8 cellular contexts compared by ENCODE assay signal in the genomic region with DNA sequence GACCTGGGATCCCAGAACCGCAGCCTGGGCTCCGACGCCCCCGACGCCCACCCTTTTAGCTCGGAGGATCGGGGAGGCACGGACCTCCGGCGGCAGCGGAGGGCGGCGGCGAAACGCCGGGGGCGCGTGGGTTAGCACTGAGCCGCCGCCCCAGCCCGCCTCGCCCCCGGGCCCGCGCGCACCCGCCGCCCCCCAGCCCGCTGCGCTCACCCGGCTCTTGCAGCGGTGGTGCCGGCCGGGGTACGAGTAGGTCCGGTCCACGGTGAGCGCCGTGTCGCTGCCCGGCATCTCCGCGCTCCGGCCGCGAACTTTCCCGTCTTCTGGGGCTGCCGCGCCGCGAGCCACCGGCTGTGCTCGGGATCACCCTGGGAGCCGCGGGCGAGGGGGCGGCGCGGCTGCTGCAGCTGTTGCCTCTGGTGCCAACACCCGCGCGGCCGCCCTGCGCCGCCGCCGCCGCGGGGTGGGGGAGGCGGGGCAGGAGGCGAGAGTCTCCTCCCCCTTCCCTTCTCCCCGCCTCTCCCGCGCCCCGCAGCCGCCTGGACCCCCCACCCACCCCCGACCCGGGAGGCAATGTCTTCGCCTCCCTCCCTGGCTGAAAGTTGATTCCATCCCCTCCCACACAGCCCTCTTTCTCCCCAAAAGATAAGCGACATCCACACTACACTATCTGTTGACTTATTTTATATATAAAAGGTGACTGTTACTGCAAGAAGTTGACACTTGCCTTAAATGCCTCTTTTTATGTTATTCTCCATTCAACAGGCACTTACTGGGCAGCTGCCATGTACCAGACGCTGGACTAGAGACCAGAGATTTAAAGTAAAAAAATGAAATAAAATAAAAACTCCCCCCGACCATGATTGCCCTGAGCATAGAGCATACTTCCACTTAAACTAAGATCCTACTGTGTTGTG. TPM values are rescaled to one million over a fixed set of nuclear protein-coding genes. Genes with fewer than 3 reads are reported as not detected.
DNase-seq lines count a peak whose midpoint lies in the region; ATAC-seq and TF ChIP-seq lines count a peak whose summit lies in the region.

A gene with protein sequence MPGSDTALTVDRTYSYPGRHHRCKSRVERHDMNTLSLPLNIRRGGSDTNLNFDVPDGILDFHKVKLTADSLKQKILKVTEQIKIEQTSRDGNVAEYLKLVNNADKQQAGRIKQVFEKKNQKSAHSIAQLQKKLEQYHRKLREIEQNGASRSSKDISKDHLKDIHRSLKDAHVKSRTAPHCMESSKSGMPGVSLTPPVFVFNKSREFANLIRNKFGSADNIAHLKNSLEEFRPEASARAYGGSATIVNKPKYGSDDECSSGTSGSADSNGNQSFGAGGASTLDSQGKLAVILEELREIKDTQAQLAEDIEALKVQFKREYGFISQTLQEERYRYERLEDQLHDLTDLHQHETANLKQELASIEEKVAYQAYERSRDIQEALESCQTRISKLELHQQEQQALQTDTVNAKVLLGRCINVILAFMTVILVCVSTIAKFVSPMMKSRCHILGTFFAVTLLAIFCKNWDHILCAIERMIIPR (minus strand): TSS at position 415 of the 914 bp plus-strand sequence. CDS start 127 bp downstream, at position 288.

- intact Hi-C loops in natural killer cell (cut with micrococcal nuclease) = no loop called here
- intact Hi-C loops in uterus (cut with DNase I; ENCODE audit: low total_unique reads) = loop anchor here (5.0 kb wide), 1 partner anchor 57 kb away; no protein-coding TSS in a partner anchor

- no peaks in the 10 kb centered on the region for H3K9me3 Mint-ChIP-seq in activated T-helper 17 cell treated with anti-CD3 and anti-CD28 coated beads, Interleukin-2, amount 50 U/mL, for 72 hours
- H3K9me3 Mint-ChIP-seq in natural killer cell = no peaks in the 10 kb centered on the region

- POLR2A ChIA-PET in GM10248 (lab: Yijun Ruan, JAX) = interaction anchor here (0.6 kb wide), 1 partner anchor 28 kb away, joined by 3 read pairs; no protein-coding TSS in a partner anchor

- no peaks in the 10 kb centered on the region for H3K36me3 ChIP-seq in uterus

- no peaks in the 10 kb centered on the region for H3K27me3 ChIP-seq in foreskin keratinocyte
- H3K27me3 ChIP-seq in uterus = no peaks in the 10 kb centered on the region

- H3K9me3 ChIP-seq in uterus = no peaks in the 10 kb centered on the region

- CTCF ChIA-PET in GM10248 (lab: Yijun Ruan, JAX) = interaction anchor here (1.0 to 1.5 kb wide), 3 partner anchors 10 to 105 kb away, joined by 3 to 4 read pairs (median 3); no protein-coding TSS in a partner anchor

- peaks cover 43% of the 10 kb centered on the region for H3K27me3 Mint-ChIP-seq in activated T-helper 17 cell treated with anti-CD3 and anti-CD28 coated beads, Interleukin-2, amount 50 U/mL, for 72 hours
- peaks cover 0 to 2% of the 10 kb centered on the region in 2 donors for H3K27me3 Mint-ChIP-seq in natural killer cell (ENCODE audit: low read depth in 2 of 2)

- peak; percentile 69 for ATAC-seq in GM21619 (IDR thresholded peaks at IDR 0.05; ENCODE audit: unreplicated experiment)
- ATAC-seq in activated T-helper 17 cell treated with anti-CD3 and anti-CD28 coated beads, Interleukin-2, amount 50 U/mL, for 72 hours (replicated peaks) = peak; percentile 73
- peak; percentile 85 for ATAC-seq in foreskin keratinocyte
- ATAC-seq in natural killer cell = peak; percentile 85 to 90 (median 87)

- DNase-seq in GM10248 (ENCODE audit: extremely low spot score) = peak; percentile 56
- DNase-seq in LHCN-M2 (ENCODE audit: low read depth) = peak; percentile 70
- DNase-seq in foreskin keratinocyte = peak in 1 of 2 donors; percentile 38
- peak; percentile 54 for DNase-seq in natural killer cell
- peak; percentile 21 to 41 for DNase-seq in uterus
- no peak for DNase-seq in COLO829 (ENCODE audit: low spot score)

- H3K36me3 Mint-ChIP-seq in activated T-helper 17 cell treated with anti-CD3 and anti-CD28 coated beads, Interleukin-2, amount 50 U/mL, for 72 hours (ENCODE audit: low read depth) = no peaks in the 10 kb centered on the region
- no peaks in the 10 kb centered on the region for H3K36me3 Mint-ChIP-seq in natural killer cell

- no peak for TF ChIP-seq CTCF in GM10248 (IDR thresholded peaks at IDR 0.05; ENCODE audit: control extremely low read depth, extremely low read depth, low read depth, missing control alignments)
- no peak for TF ChIP-seq CTCF in foreskin keratinocyte (conservative IDR thresholded peaks at IDR 0.05)
- TF ChIP-seq CTCF in natural killer cell (IDR thresholded peaks at IDR 0.05) = no peak
- no peak for TF ChIP-seq CTCF in uterus (IDR thresholded peaks at IDR 0.05)

- H3K4me1 ChIP-seq in foreskin keratinocyte (peaks cover 18% of the 10 kb centered on the region), uterus (no peaks in the 10 kb centered on the region)

- peak within 1 kb of the TSS; percentile 76 for H3K4me3 Mint-ChIP-seq in activated T-helper 17 cell treated with anti-CD3 and anti-CD28 coated beads, Interleukin-2, amount 50 U/mL, for 72 hours
- peak within 1 kb of the TSS; percentile 95 for H3K4me3 Mint-ChIP-seq in natural killer cell

- H3K4me1 Mint-ChIP-seq in activated T-helper 17 cell treated with anti-CD3 and anti-CD28 coated beads, Interleukin-2, amount 50 U/mL, for 72 hours = peaks cover 6% of the 10 kb centered on the region
- H3K4me1 Mint-ChIP-seq in natural killer cell = peaks cover 27 to 34% of the 10 kb centered on the region in 2 donors

- H3K27ac ChIP-seq in foreskin keratinocyte (peak within 1 kb of the TSS; percentile 94), uterus (peak within 1 kb of the TSS; percentile 77 to 81)

- peak; percentile 69 to 77 for TF ChIP-seq POLR2A in uterus (IDR thresholded peaks at IDR 0.05)

- H3K27ac Mint-ChIP-seq in activated T-helper 17 cell treated with anti-CD3 and anti-CD28 coated beads, Interleukin-2, amount 50 U/mL, for 72 hours = no peak within 1 kb of the TSS
- peak within 1 kb of the TSS; percentile 68 to 88 for H3K27ac Mint-ChIP-seq in natural killer cell

- peak within 1 kb of the TSS; percentile 36 to 92 for H3K4me3 ChIP-seq in uterus

RNA-seq across cellular contexts. Expression of the gene that starts here (rescaled TPM):
- total RNA-seq in LHCN-M2 (2014; rRNA removed) (5.1 and 7.2 TPM in 2 replicates), foreskin keratinocyte (13.3 and 17.7 TPM in 2 replicates), natural killer cell (10 to 100 TPM; 20.1 to 29.3 (median 21.6) TPM), uterus (10 to 100 TPM; 12.4 to 47.3 (median 32.7) TPM)
- 0.01 TPM for polyA plus RNA-seq in LHCN-M2 (2012)
- 1 to 10 TPM in 1 of 2 donors, under 1 TPM in 1; 0.63 to 1.0 TPM for total RNA-seq in activated T-helper 17 cell treated with anti-CD3 and anti-CD28 coated beads, Interleukin-2, amount 50 U/mL, for 72 hours
- polyA plus RNA-seq in foreskin keratinocyte = 4.0 and 4.9 TPM in 2 replicates
